In the genomic region with DNA sequence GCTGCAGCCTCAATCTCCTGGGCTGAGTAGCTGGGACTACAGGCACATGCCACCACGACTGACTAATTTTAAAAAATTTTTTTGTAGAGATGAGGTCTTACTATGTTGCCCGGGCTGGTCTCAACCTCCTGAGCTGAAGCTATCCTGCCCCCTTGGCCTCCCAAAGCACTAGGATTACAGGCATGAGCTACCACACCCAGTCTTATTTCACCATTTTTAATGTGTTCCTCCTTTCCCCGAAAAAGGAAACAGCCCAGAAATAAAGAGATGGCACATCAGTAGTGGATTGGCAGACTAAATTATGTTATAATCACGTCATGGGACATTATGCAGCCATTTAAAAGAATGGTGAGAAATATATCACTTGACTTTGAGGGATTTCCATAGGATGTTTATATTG, we compare ENCODE assay signal across 17 cellular contexts. TPM values are rescaled to one million over a fixed set of nuclear protein-coding genes. Genes with fewer than 3 reads are reported as not detected.
DNase-seq lines count a peak whose midpoint lies in the region; ATAC-seq and TF ChIP-seq lines count a peak whose summit lies in the region.
"Had no signal": no experiment of that assay in that cellular context is flagged by ENCODE, and none has a peak within 500 bp of the region (broad histone marks: within the 10 kb centered on the region; RNA-seq: fewer than 3 reads in every experiment).

No MANE protein-coding gene starts in this region.

- peaks cover 76% of the 10 kb centered on the region for H3K36me3 ChIP-seq in upper lobe of right lung

- no peaks in the 10 kb centered on the region for H3K4me1 Mint-ChIP-seq in activated CD4-positive, alpha-beta T cell treated with anti-CD3 and anti-CD28 coated beads for 36 hours
- H3K4me1 Mint-ChIP-seq in WTC11 (peaks cover 31% of the 10 kb centered on the region), glutamatergic neuron (ENCODE audit: low read depth, unreplicated experiment) (peaks cover 28% of the 10 kb centered on the region)
- peaks cover 6% of the 10 kb centered on the region for H3K4me1 Mint-ChIP-seq in stimulated activated effector memory CD8-positive, alpha-beta T cell treated with anti-CD3 and anti-CD28 coated beads, Interleukin-12 subunit alpha, Interleukin-12 subunit beta, amount 100 ng/mL, for 72 hours
- H3K4me1 Mint-ChIP-seq in natural killer cell treated with Interleukin-12 subunit alpha and Interleukin-12 subunit beta and Interleukin-15 and Interleukin-18, amount 100 ng/mL, for 72 hours (ENCODE audit: low read depth in 2 of 2): peaks cover 6 to 10% of the 10 kb centered on the region in 2 donors

- POLR2A ChIA-PET in activated CD4-positive, alpha-beta T cell treated with anti-CD3 and anti-CD28 coated beads for 36 hours (lab: Charles Lee): no interaction called here
- POLR2A ChIA-PET in WTC11 (lab: Charles Lee): no interaction called here

- peak overlapping the region; percentile 19 for H3K27ac Mint-ChIP-seq in activated CD4-positive, alpha-beta T cell treated with anti-CD3 and anti-CD28 coated beads for 36 hours
- H3K27ac Mint-ChIP-seq in WTC11 (peak overlapping the region; percentile 34; the same call in 1 of the 2 replicates), glutamatergic neuron (ENCODE audit: unreplicated experiment) (peak overlapping the region; percentile 5)
- H3K27ac Mint-ChIP-seq in stimulated activated effector memory CD8-positive, alpha-beta T cell treated with anti-CD3 and anti-CD28 coated beads, Interleukin-12 subunit alpha, Interleukin-12 subunit beta, amount 100 ng/mL, for 72 hours: no peak overlapping the region
- no peak overlapping the region for H3K27ac Mint-ChIP-seq in natural killer cell treated with Interleukin-12 subunit alpha and Interleukin-12 subunit beta and Interleukin-15 and Interleukin-18, amount 100 ng/mL, for 72 hours
- H3K27ac Mint-ChIP-seq: B cell; CD8-positive, alpha-beta T cell; HFFc6 had no signal

- H3K9me3 Mint-ChIP-seq in activated CD4-positive, alpha-beta T cell treated with anti-CD3 and anti-CD28 coated beads for 36 hours (ENCODE audit: low read depth): no peaks in the 10 kb centered on the region
- H3K9me3 Mint-ChIP-seq in WTC11: no peaks in the 10 kb centered on the region
- H3K9me3 Mint-ChIP-seq in glutamatergic neuron (ENCODE audit: unreplicated experiment): peaks cover 7% of the 10 kb centered on the region
- no peaks in the 10 kb centered on the region for H3K9me3 Mint-ChIP-seq in stimulated activated effector memory CD8-positive, alpha-beta T cell treated with anti-CD3 and anti-CD28 coated beads, Interleukin-12 subunit alpha, Interleukin-12 subunit beta, amount 100 ng/mL, for 72 hours
- no peaks in the 10 kb centered on the region for H3K9me3 Mint-ChIP-seq in natural killer cell treated with Interleukin-12 subunit alpha and Interleukin-12 subunit beta and Interleukin-15 and Interleukin-18, amount 100 ng/mL, for 72 hours
- H3K9me3 Mint-ChIP-seq: HFFc6 had no signal

- peaks cover 51% of the 10 kb centered on the region for H3K36me3 Mint-ChIP-seq in activated CD4-positive, alpha-beta T cell treated with anti-CD3 and anti-CD28 coated beads for 36 hours (ENCODE audit: low read depth)
- H3K36me3 Mint-ChIP-seq in WTC11 (peaks cover 26% of the 10 kb centered on the region), glutamatergic neuron (ENCODE audit: unreplicated experiment) (peaks cover 7% of the 10 kb centered on the region)
- H3K36me3 Mint-ChIP-seq in stimulated activated effector memory CD8-positive, alpha-beta T cell treated with anti-CD3 and anti-CD28 coated beads, Interleukin-12 subunit alpha, Interleukin-12 subunit beta, amount 100 ng/mL, for 72 hours: peaks cover 91% of the 10 kb centered on the region
- peaks cover 28% of the 10 kb centered on the region for H3K36me3 Mint-ChIP-seq in natural killer cell treated with Interleukin-12 subunit alpha and Interleukin-12 subunit beta and Interleukin-15 and Interleukin-18, amount 100 ng/mL, for 72 hours

- no peak overlapping the region for H3K4me3 ChIP-seq in upper lobe of right lung

- DNase-seq in activated CD4-positive, alpha-beta T cell treated with anti-CD3 and anti-CD28 coated beads for 36 hours: no peak
- no peak for DNase-seq in activated CD4-positive, alpha-beta T cell treated with anti-CD3 and anti-CD28 coated beads for 1 hour
- DNase-seq in WTC11 (ENCODE audit: low spot score): no peak
- no peak for DNase-seq in glutamatergic neuron
- no peak for DNase-seq in upper lobe of right lung
- no peak for DNase-seq in stimulated activated effector memory CD8-positive, alpha-beta T cell treated with anti-CD3 and anti-CD28 coated beads, Interleukin-12 subunit alpha, Interleukin-12 subunit beta, amount 100 ng/mL, for 72 hours (ENCODE audit: low spot score in 2 of 2)
- DNase-seq in NCI-H1694 treated with DMSO at 0.1 percent for 48 hours (lab: John Stamatoyannopoulos, UW): no peak
- DNase-seq in natural killer cell treated with Interleukin-12 subunit alpha and Interleukin-12 subunit beta and Interleukin-15 and Interleukin-18, amount 100 ng/mL, for 72 hours (ENCODE audit: low spot score): no peak
- DNase-seq: ACHN; C1 segment of cervical spinal cord; CD8-positive, alpha-beta T cell; COR-L47; DND-41; GDM1; HCEC 1CT; HFFc6 had no signal

- H3K9me3 ChIP-seq in upper lobe of right lung: no peaks in the 10 kb centered on the region

- H3K27me3 Mint-ChIP-seq in activated CD4-positive, alpha-beta T cell treated with anti-CD3 and anti-CD28 coated beads for 36 hours: no peaks in the 10 kb centered on the region
- H3K27me3 Mint-ChIP-seq in WTC11 (ENCODE audit: low read depth) (no peaks in the 10 kb centered on the region), glutamatergic neuron (ENCODE audit: unreplicated experiment) (peaks cover 4% of the 10 kb centered on the region)
- no peaks in the 10 kb centered on the region for H3K27me3 Mint-ChIP-seq in natural killer cell treated with Interleukin-12 subunit alpha and Interleukin-12 subunit beta and Interleukin-15 and Interleukin-18, amount 100 ng/mL, for 72 hours
- H3K27me3 Mint-ChIP-seq: B cell had no signal

- no peaks in the 10 kb centered on the region for H3K4me1 ChIP-seq in upper lobe of right lung

- no peak overlapping the region for H3K4me3 Mint-ChIP-seq in activated CD4-positive, alpha-beta T cell treated with anti-CD3 and anti-CD28 coated beads for 36 hours
- H3K4me3 Mint-ChIP-seq in WTC11: no peak overlapping the region
- H3K4me3 Mint-ChIP-seq in glutamatergic neuron (ENCODE audit: unreplicated experiment): no peak overlapping the region
- H3K4me3 Mint-ChIP-seq in stimulated activated effector memory CD8-positive, alpha-beta T cell treated with anti-CD3 and anti-CD28 coated beads, Interleukin-12 subunit alpha, Interleukin-12 subunit beta, amount 100 ng/mL, for 72 hours: no peak overlapping the region
- no peak overlapping the region for H3K4me3 Mint-ChIP-seq in natural killer cell treated with Interleukin-12 subunit alpha and Interleukin-12 subunit beta and Interleukin-15 and Interleukin-18, amount 100 ng/mL, for 72 hours
- H3K4me3 Mint-ChIP-seq: B cell; CD8-positive, alpha-beta T cell; HFFc6 had no signal

- CTCF ChIA-PET in activated CD4-positive, alpha-beta T cell treated with anti-CD3 and anti-CD28 coated beads for 36 hours (lab: Charles Lee): interaction anchor here (1.2 to 1.3 kb wide), 2 partner anchors 83 to 224 kb away, joined by 3 read pairs; no protein-coding TSS in a partner anchor
- CTCF ChIA-PET in WTC11 (lab: Charles Lee): no interaction called here

- intact Hi-C loops in activated CD4-positive, alpha-beta T cell treated with anti-CD3 and anti-CD28 coated beads for 36 hours (cut with DNase I, micrococcal nuclease): no loop called here
- intact Hi-C loops in upper lobe of right lung (cut with DNase I): no loop called here

- H3K27me3 ChIP-seq in upper lobe of right lung: no peaks in the 10 kb centered on the region

- no peak for TF ChIP-seq CTCF in WTC11 (IDR thresholded peaks at IDR 0.05)
- TF ChIP-seq CTCF in glutamatergic neuron (IDR thresholded peaks at IDR 0.05; ENCODE audit: partially characterized antibody, unreplicated experiment): no peak
- no peak for TF ChIP-seq CTCF in upper lobe of right lung (IDR thresholded peaks at IDR 0.05)

- no peak overlapping the region for H3K27ac ChIP-seq in upper lobe of right lung

- ATAC-seq in activated CD4-positive, alpha-beta T cell treated with anti-CD3 and anti-CD28 coated beads for 36 hours: no peak
- no peak for ATAC-seq in WTC11
- peak; percentile 69 for ATAC-seq in upper lobe of right lung
- no peak for ATAC-seq in stimulated activated effector memory CD8-positive, alpha-beta T cell treated with anti-CD3 and anti-CD28 coated beads, Interleukin-12 subunit alpha, Interleukin-12 subunit beta, amount 100 ng/mL, for 72 hours
- no peak for ATAC-seq in natural killer cell treated with Interleukin-12 subunit alpha and Interleukin-12 subunit beta and Interleukin-15 and Interleukin-18, amount 100 ng/mL, for 72 hours
- ATAC-seq: CD8-positive, alpha-beta T cell had no signal

TF ChIP-seq in WTC11, 78 proteins besides CTCF, POLR2A, EP300 and RAD21 (continues in another document):
- TF ChIP-seq GRHL2 (CRISPR knock-in tag; IDR thresholded peaks at IDR 0.05; ENCODE audit: insufficient replicate concordance, severe bottlenecking) (no peak), TEAD4 (CRISPR knock-in tag; IDR thresholded peaks at IDR 0.05) (no peak), OVOL2 (CRISPR knock-in tag; IDR thresholded peaks at IDR 0.05; ENCODE audit: borderline replicate concordance) (no peak), JUN (CRISPR knock-in tag; IDR thresholded peaks at IDR 0.05) (no peak), MYBL2 (CRISPR knock-in tag; IDR thresholded peaks at IDR 0.05) (no peak), ZBTB21 (CRISPR knock-in tag; IDR thresholded peaks at IDR 0.05; ENCODE audit: borderline replicate concordance) (no peak)
- TF ChIP-seq, protein P1, sequence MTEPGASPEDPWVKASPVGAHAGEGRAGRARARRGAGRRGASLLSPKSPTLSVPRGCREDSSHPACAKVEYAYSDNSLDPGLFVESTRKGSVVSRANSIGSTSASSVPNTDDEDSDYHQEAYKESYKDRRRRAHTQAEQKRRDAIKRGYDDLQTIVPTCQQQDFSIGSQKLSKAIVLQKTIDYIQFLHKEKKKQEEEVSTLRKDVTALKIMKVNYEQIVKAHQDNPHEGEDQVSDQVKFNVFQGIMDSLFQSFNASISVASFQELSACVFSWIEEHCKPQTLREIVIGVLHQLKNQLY (CRISPR knock-in tag; IDR thresholded peaks at IDR 0.05): no peak

RNA-seq across cellular contexts. Expression of gene CAPZA2, which starts 40.4 kb away (rescaled TPM):
- total RNA-seq in activated CD4-positive, alpha-beta T cell treated with anti-CD3 and anti-CD28 coated beads for 36 hours: 100 to 1,000 TPM; 173 to 262 TPM
- total RNA-seq in WTC11 (2021): 122 to 153 TPM (median 125 TPM) in 3 replicates
- total RNA-seq in glutamatergic neuron (ENCODE audit: unreplicated experiment): 142 TPM
- 249 TPM for total RNA-seq in upper lobe of right lung
- 100 to 1,000 TPM in 1 of 2 donors, 10 to 100 TPM in 1; 88.4 to 144 TPM for total RNA-seq in natural killer cell treated with Interleukin-12 subunit alpha and Interleukin-12 subunit beta and Interleukin-15 and Interleukin-18, amount 100 ng/mL, for 72 hours

RNA-seq across cellular contexts. Expression of gene ST7, which starts 50.5 kb away (rescaled TPM):
- total RNA-seq in activated CD4-positive, alpha-beta T cell treated with anti-CD3 and anti-CD28 coated beads for 36 hours: 1 to 10 TPM; 6.4 to 8.1 TPM
- total RNA-seq in WTC11 (2021) (9.0 to 12.4 TPM (median 10.3 TPM) in 3 replicates), glutamatergic neuron (ENCODE audit: unreplicated experiment) (107 TPM), upper lobe of right lung (48.6 TPM)
- total RNA-seq in natural killer cell treated with Interleukin-12 subunit alpha and Interleukin-12 subunit beta and Interleukin-15 and Interleukin-18, amount 100 ng/mL, for 72 hours: 1 to 10 TPM; 7.6 to 9.8 TPM

Comparison
In these comparisons a context has a peak if more than half of its experiments do, and no peak if none do; other contexts are left out.
1. H3K27ac Mint-ChIP-seq: peak in activated CD4-positive, alpha-beta T cell treated with anti-CD3 and anti-CD28 coated beads for 36 hours (single experiment), WTC11 (single experiment) and glutamatergic neuron (single experiment); none in stimulated activated effector memory CD8-positive, alpha-beta T cell treated with anti-CD3 and anti-CD28 coated beads, Interleukin-12 subunit alpha, Interleukin-12 subunit beta, amount 100 ng/mL, for 72 hours (single experiment) and natural killer cell treated with Interleukin-12 subunit alpha and Interleukin-12 subunit beta and Interleukin-15 and Interleukin-18, amount 100 ng/mL, for 72 hours (0 of 2).